ENCODE assay signal across 1 cellular context in the genomic region with DNA sequence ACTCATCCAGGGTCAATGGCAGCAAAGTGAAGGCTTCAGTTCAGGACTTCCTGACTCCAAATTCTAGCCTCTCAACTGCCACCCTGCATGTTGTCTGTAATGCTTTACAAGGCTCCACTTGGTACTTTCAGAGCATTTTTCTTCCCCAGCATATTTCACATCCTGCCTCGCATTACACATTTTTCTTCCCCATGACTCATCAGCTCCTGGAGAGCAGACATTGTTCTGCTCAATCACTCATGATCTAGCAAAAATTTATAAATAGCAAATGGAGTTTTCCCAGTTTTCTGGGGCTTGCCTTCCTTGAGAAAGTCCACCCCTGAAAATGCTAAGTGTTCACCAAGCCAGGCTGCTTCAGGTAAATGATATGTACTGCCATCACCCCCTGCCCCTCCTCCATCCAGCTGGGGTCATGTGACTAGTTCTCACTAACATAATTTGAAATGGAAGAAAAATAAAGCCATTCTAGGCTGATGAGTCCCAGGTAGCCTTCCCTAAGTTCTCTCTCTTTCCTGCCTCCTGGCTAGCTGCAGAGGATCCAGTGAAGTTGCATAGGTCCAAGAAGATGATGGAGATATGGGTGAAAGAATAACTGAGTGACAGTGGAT.
TF ChIP-seq lines count a peak whose summit lies in the region.

No MANE protein-coding gene starts in this region.

TF ChIP-seq in SK-N-SH, 30 proteins besides CTCF, POLR2A, EP300 and RAD21 (continued from another document):
- TF ChIP-seq, protein P1, sequence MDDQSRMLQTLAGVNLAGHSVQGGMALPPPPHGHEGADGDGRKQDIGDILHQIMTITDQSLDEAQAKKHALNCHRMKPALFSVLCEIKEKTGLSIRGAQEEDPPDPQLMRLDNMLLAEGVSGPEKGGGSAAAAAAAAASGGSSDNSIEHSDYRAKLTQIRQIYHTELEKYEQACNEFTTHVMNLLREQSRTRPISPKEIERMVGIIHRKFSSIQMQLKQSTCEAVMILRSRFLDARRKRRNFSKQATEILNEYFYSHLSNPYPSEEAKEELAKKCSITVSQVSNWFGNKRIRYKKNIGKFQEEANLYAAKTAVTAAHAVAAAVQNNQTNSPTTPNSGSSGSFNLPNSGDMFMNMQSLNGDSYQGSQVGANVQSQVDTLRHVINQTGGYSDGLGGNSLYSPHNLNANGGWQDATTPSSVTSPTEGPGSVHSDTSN (IDR thresholded peaks at IDR 0.05), result peak; percentile 84
- TF ChIP-seq MEF2A (IDR thresholded peaks at IDR 0.05; ENCODE audit: borderline replicate concordance, low read depth) (peak; percentile 88; the same call in 1 of the 2 replicates), JUND (IDR thresholded peaks at IDR 0.05) (peak; percentile 91), TEAD4 (IDR thresholded peaks at IDR 0.05; ENCODE audit: borderline replicate concordance, insufficient read depth) (0 out of 2 replicates have a peak, but pooled peaks have one; percentile 65), TAF1 (IDR thresholded peaks at IDR 0.05; ENCODE audit: borderline replicate concordance, low read depth, low read length) (peak; percentile 20; the same call in 1 of the 2 replicates), GATA2 (CRISPR knock-in tag; IDR thresholded peaks at IDR 0.05) (no peak), FOSL2 (IDR thresholded peaks at IDR 0.05; ENCODE audit: borderline replicate concordance, low read depth) (peak; percentile 93), FOXJ3 (CRISPR knock-in tag; IDR thresholded peaks at IDR 0.05) (no peak), POLR2AphosphoS5 (IDR thresholded peaks at IDR 0.05; ENCODE audit: low read depth, low read length) (peak; percentile 45; the same call in 1 of the 2 replicates), RFX5 (IDR thresholded peaks at IDR 0.05; ENCODE audit: low read length) (no peak), SIN3A (IDR thresholded peaks at IDR 0.05; ENCODE audit: borderline replicate concordance, low read depth, low read length) (no peak), NFIC (IDR thresholded peaks at IDR 0.05; ENCODE audit: borderline replicate concordance) (peak; percentile 29; the same call in 1 of the 2 replicates)
- TF ChIP-seq, protein P2, sequence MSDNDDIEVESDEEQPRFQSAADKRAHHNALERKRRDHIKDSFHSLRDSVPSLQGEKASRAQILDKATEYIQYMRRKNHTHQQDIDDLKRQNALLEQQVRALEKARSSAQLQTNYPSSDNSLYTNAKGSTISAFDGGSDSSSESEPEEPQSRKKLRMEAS (IDR thresholded peaks at IDR 0.05; ENCODE audit: low read depth), result 0 out of 2 replicates have a peak, but pooled peaks have one; percentile 16
- TF ChIP-seq, protein P3, sequence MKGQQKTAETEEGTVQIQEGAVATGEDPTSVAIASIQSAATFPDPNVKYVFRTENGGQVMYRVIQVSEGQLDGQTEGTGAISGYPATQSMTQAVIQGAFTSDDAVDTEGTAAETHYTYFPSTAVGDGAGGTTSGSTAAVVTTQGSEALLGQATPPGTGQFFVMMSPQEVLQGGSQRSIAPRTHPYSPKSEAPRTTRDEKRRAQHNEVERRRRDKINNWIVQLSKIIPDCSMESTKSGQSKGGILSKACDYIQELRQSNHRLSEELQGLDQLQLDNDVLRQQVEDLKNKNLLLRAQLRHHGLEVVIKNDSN (IDR thresholded peaks at IDR 0.05; ENCODE audit: borderline replicate concordance, low read depth), result peak; percentile 67
